ENCODE assay signal across 16 cellular contexts in the genomic region with DNA sequence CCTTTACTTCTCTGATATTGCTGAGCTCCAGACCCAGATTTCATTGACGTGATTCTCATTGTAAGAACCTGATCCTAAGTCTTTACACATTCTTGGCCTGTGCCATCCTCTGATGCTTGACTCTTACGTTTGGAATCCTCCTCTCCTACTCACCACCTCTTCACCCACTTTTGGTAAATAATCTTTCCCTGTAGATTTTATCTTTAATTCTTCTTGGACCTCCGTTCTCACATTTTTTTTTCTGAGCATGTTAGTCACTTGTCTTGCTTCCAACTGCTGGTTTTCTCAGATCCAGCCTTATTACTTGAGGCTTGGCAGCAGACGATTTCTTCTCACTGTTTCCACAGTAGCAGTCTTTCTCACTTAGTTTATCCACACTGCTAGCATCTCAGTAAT. TPM values are rescaled to one million over a fixed set of nuclear protein-coding genes. Genes with fewer than 3 reads are reported as not detected.
DNase-seq lines count a peak whose midpoint lies in the region; ATAC-seq and TF ChIP-seq lines count a peak whose summit lies in the region.
"Had no signal": no experiment of that assay in that cellular context is flagged by ENCODE, and none has a peak within 500 bp of the region (broad histone marks: within the 10 kb centered on the region; RNA-seq: fewer than 3 reads in every experiment).

No MANE protein-coding gene starts in this region.

- TF ChIP-seq CTCF in fibroblast of pulmonary artery (IDR thresholded peaks at IDR 0.05; ENCODE audit: low read length, missing control alignments): no peak

- 0 to 2% methylated on average over 4 of the region's 4 CpGs for whole genome bisulfite sequencing in GM23248 (ENCODE audit: low coverage in 1 of 2, low lambda C conversion rate in 2 of 2, missing lambda C conversion rate in 2 of 2), 2 experiments

- H4K20me1 ChIP-seq in GM23248 (ENCODE audit: insufficient read depth): no peaks in the 10 kb centered on the region

- H3K9me2 ChIP-seq in GM23248 (ENCODE audit: insufficient read depth): no peaks in the 10 kb centered on the region

- H3K27ac ChIP-seq in GM23248: peak overlapping the region; percentile 84
- H3K27ac ChIP-seq: WERI-Rb-1 had no signal

- no peaks in the 10 kb centered on the region for H3K27me3 ChIP-seq in GM23248 (replicated peaks; ENCODE audit: insufficient read depth)
- no peaks in the 10 kb centered on the region for H3K27me3 ChIP-seq in skeletal muscle satellite cell (ENCODE audit: control insufficient read depth, insufficient read depth, low read length)

- CTCF ChIA-PET in HEK293T (lab: Yijun Ruan, JAX): no interaction called here

- POLR2A ChIA-PET in HEK293T (lab: Yijun Ruan, JAX): no interaction called here

- H3K9ac ChIP-seq in GM23248: peak overlapping the region; percentile 45
- peak overlapping the region; percentile 68 for H3K9ac ChIP-seq in skeletal muscle satellite cell (ENCODE audit: low read depth, low read length)

- no peak overlapping the region for H2AFZ ChIP-seq in GM23248

- H3K4me1 ChIP-seq in GM23248 (ENCODE audit: insufficient read depth) (peaks cover 41% of the 10 kb centered on the region), skeletal muscle satellite cell (ENCODE audit: control insufficient read depth, insufficient read depth, low read length) (peaks cover 31% of the 10 kb centered on the region)

- ATAC-seq in SK-N-SH treated with all-trans-retinoic acid at 6 μM for 48 hours: peak; percentile 94
- ATAC-seq: activated naive CD8-positive, alpha-beta T cell treated with anti-CD3 and anti-CD28 coated beads, Interleukin-2, amount 50 U/mL, for 24 hours; HCT116; HepG2; stimulated activated naive CD8-positive, alpha-beta T cell treated with anti-CD3 and anti-CD28 coated beads, Interleukin-15, Interleukin-2, amounts not matched to agents 100 U/mL and 50 U/mL, for 24 hours had no signal

- in situ Hi-C loops in GM23248 (cut with MboI): no loop called here

- peak overlapping the region; percentile 51 for H3K4me3 ChIP-seq in GM23248
- H3K4me3 ChIP-seq in fibroblast of pulmonary artery (replicated peaks; ENCODE audit: low read depth, low read length): no peak overlapping the region
- peak overlapping the region; percentile 26 for H3K4me3 ChIP-seq in skeletal muscle satellite cell (ENCODE audit: low read length)

- H3K36me3 ChIP-seq in GM23248 (ENCODE audit: low read depth): no peaks in the 10 kb centered on the region
- H3K36me3 ChIP-seq in skeletal muscle satellite cell (ENCODE audit: insufficient read depth, low read length): no peaks in the 10 kb centered on the region
- H3K36me3 ChIP-seq: WERI-Rb-1 had no signal

- H3K79me2 ChIP-seq in GM23248 (ENCODE audit: insufficient read depth): no peaks in the 10 kb centered on the region

- DNase-seq in GM23248 (peak; percentile 95), fibroblast of pulmonary artery (ENCODE audit: low read depth) (peak; percentile 80), NCI-H446 (lab: John Stamatoyannopoulos, UW) (no peak), HEK293T (ENCODE audit: extremely low spot score) (no peak)
- DNase-seq in activated CD4-positive, CD25-positive, alpha-beta regulatory T cell treated with anti-CD3 and anti-CD28 coated beads, Interleukin-2, amount 50 U/mL, for 72 hours: no peak
- DNase-seq: activated naive CD8-positive, alpha-beta T cell treated with anti-CD3 and anti-CD28 coated beads, Interleukin-2, amount 50 U/mL, for 24 hours; hypothalamus; NCI-H1417 treated with DMSO at 0.1 percent for 48 hours; NCI-H69; stimulated activated CD4-positive, alpha-beta T cell treated with anti-CD3 and anti-CD28 coated beads, Interleukin-4, amount 100 ng/mL, for 1 hour; stimulated activated naive CD8-positive, alpha-beta T cell treated with anti-CD3 and anti-CD28 coated beads, Interleukin-15, Interleukin-2, amounts not matched to agents 100 U/mL and 50 U/mL, for 24 hours; WERI-Rb-1 had no signal

- peaks cover 25% of the 10 kb centered on the region for H3F3A ChIP-seq in GM23248 (ENCODE audit: insufficient read depth)

- peak overlapping the region; percentile 81 for H3K4me2 ChIP-seq in GM23248 (ENCODE audit: unreplicated experiment)
- H3K4me2 ChIP-seq in skeletal muscle satellite cell (ENCODE audit: low read length): peak overlapping the region; percentile 72

- H3K9me3 ChIP-seq in GM23248 (ENCODE audit: low read depth) (no peaks in the 10 kb centered on the region), skeletal muscle satellite cell (replicated peaks; ENCODE audit: low read length) (no peaks in the 10 kb centered on the region)

TF ChIP-seq in SK-N-SH treated with all-trans-retinoic acid at 6 μM for 48 hours, 23 proteins besides CTCF, POLR2A, EP300 and RAD21:
- TF ChIP-seq ISL1 (CRISPR knock-in tag; IDR thresholded peaks at IDR 0.05) (0 out of 2 replicates have a peak, but pooled peaks have one; percentile 16), ZNF8 (CRISPR knock-in tag; IDR thresholded peaks at IDR 0.05) (no peak)

TF ChIP-seq in HEK293T, 16 proteins besides CTCF, POLR2A, EP300 and RAD21:
- TF ChIP-seq ARNT (IDR thresholded peaks at IDR 0.05) (no peak), SUZ12 (IDR thresholded peaks at IDR 0.05) (no peak), FOXM1 (IDR thresholded peaks at IDR 0.05; ENCODE audit: borderline replicate concordance) (no peak), ZNF384 (IDR thresholded peaks at IDR 0.05) (no peak), BHLHE40 (IDR thresholded peaks at IDR 0.05; ENCODE audit: borderline replicate concordance) (no peak), TARDBP (IDR thresholded peaks at IDR 0.05) (no peak), HDGF (IDR thresholded peaks at IDR 0.05; ENCODE audit: borderline replicate concordance) (no peak), L3MBTL2 (conservative IDR thresholded peaks at IDR 0.05) (no peak), FOXA1 (IDR thresholded peaks at IDR 0.05) (no peak), LEF1 (IDR thresholded peaks at IDR 0.05; ENCODE audit: borderline replicate concordance) (no peak), FOXK2 (IDR thresholded peaks at IDR 0.05) (no peak), ELF4 (IDR thresholded peaks at IDR 0.05) (no peak), SP1 (IDR thresholded peaks at IDR 0.05) (no peak), CTBP1 (IDR thresholded peaks at IDR 0.05; ENCODE audit: borderline replicate concordance) (no peak), PKNOX1 (IDR thresholded peaks at IDR 0.05) (no peak), NFRKB (IDR thresholded peaks at IDR 0.05) (no peak)

RNA-seq across cellular contexts. Expression of gene SH3RF1, which starts 12.4 kb away (rescaled TPM):
- 24.9 and 28.3 TPM in 2 replicates for total RNA-seq in GM23248 (2014; rRNA removed; shearing (Covaris generic))
- polyA plus RNA-seq in GM23248 (2016; fragmentation: Nextera tagmentation; extraction: Ambion mirVana): 53.8 and 55.5 TPM in 2 replicates
- total RNA-seq in skeletal muscle satellite cell (2012; rRNA removed): 14.7 and 16.6 TPM in 2 replicates

Comparison
In these comparisons a context has a peak if more than half of its experiments do, and no peak if none do; other contexts are left out.
1. DNase-seq: peak in GM23248 (single experiment) and fibroblast of pulmonary artery (single experiment); none in activated CD4-positive, CD25-positive, alpha-beta regulatory T cell treated with anti-CD3 and anti-CD28 coated beads, Interleukin-2, amount 50 U/mL, for 72 hours (single experiment), NCI-H446 (0 of 2) and HEK293T (single experiment).